11 cellular contexts compared by ENCODE assay signal in the genomic region with DNA sequence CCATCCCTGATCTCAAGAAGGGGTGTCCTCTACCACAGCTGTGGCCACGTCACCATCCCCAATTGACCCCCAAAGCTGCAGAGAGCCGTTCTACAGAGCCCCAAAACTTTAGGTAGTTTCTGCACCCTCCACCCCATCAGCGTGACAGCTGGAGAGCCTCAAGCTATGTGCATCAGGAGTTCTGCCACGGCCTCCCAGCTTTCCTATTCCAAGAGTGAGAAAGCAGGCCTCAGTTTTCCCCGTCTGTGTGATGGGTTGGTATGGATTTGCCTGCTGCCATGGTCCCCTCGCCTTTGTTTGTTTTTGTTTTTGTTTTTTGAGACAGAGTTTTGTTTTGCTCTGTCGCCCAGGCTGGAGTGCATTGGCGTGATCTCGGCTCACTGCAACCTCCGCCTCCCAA. TPM values are rescaled to one million over a fixed set of nuclear protein-coding genes. Genes with fewer than 3 reads are reported as not detected.
DNase-seq lines count a peak whose midpoint lies in the region; ATAC-seq and TF ChIP-seq lines count a peak whose summit lies in the region.
"Had no signal": no experiment of that assay in that cellular context is flagged by ENCODE, and none has a peak within 500 bp of the region (broad histone marks: within the 10 kb centered on the region; RNA-seq: fewer than 3 reads in every experiment).

No MANE protein-coding gene starts in this region.

- no peak overlapping the region for H3K9ac ChIP-seq in H9 (ENCODE audit: extremely low read depth, insufficient read length, low read length)

- H3K4me1 Mint-ChIP-seq in naive B cell (peaks cover 68 to 85% (median 78%) of the 10 kb centered on the region in 3 donors), H9 (peaks cover 14 to 33% of the 10 kb centered on the region in 2 experiments)

- H3K9me3 ChIP-seq in right cardiac atrium (ENCODE audit: control insufficient read depth, low read length) (no peaks in the 10 kb centered on the region), H9 (ENCODE audit: control insufficient read depth, low read depth, low read length) (no peaks in the 10 kb centered on the region)

- no peak overlapping the region for H3K23ac ChIP-seq in H9 (ENCODE audit: insufficient read length, low read depth, low read length)

- H2BK15ac ChIP-seq in H9 (ENCODE audit: low read depth, low read length) = no peak overlapping the region

- no peaks in the 10 kb centered on the region for H3K79me1 ChIP-seq in H9 (ENCODE audit: insufficient read depth, low read depth, low read length, poor library complexity, severe bottlenecking)

- H3K4me1 ChIP-seq in right cardiac atrium (ENCODE audit: control insufficient read depth, insufficient read depth, low read length) (peaks cover 25% of the 10 kb centered on the region), H9 (ENCODE audit: insufficient read depth, low read length) (no peaks in the 10 kb centered on the region)

- no peak overlapping the region for H3K18ac ChIP-seq in H9 (ENCODE audit: insufficient read length, low read depth, low read length)

- no peaks in the 10 kb centered on the region for H4K20me1 ChIP-seq in H9 (ENCODE audit: control insufficient read depth, insufficient read depth, insufficient read length)

- H4K91ac ChIP-seq in H9 (ENCODE audit: insufficient read length, low read depth, low read length) = no peak overlapping the region

- H3K27ac Mint-ChIP-seq in naive B cell (peak overlapping the region; percentile 93 to 100 (median 98)), H9 (no peak overlapping the region)

- H3K27me3 ChIP-seq in right cardiac atrium (ENCODE audit: control insufficient read depth, insufficient read depth) (no peaks in the 10 kb centered on the region), H9 (ENCODE audit: insufficient read depth, low read length) (peaks cover 46% of the 10 kb centered on the region)

- H3K36me3 Mint-ChIP-seq in naive B cell = no peaks in the 10 kb centered on the region
- H3K36me3 Mint-ChIP-seq in H9 (ENCODE audit: insufficient read depth in 1 of 3, low read depth in 3 of 3) = no peaks in the 10 kb centered on the region; a peak in 1 of 7 replicates

- no peaks in the 10 kb centered on the region for H3K79me2 ChIP-seq in H9 (ENCODE audit: insufficient read depth, low read length)

- H3K27me3 Mint-ChIP-seq in naive B cell (no peaks in the 10 kb centered on the region), H9 (ENCODE audit: low read depth) (peaks cover 94% of the 10 kb centered on the region)

- no peak overlapping the region for H3T11ph ChIP-seq in H9 (ENCODE audit: low read length)

- no peak overlapping the region for H2BK120ac ChIP-seq in H9 (ENCODE audit: low read depth, low read length, poor library complexity, severe bottlenecking)

- ATAC-seq in right cardiac atrium = no peak
- ATAC-seq in Right ventricle myocardium superior (ENCODE audit: poor library complexity) = no peak
- ATAC-seq in naive B cell (ENCODE audit: low read depth in 2 of 2) = no peak
- ATAC-seq in HG03457 (IDR thresholded peaks at IDR 0.05; ENCODE audit: unreplicated experiment) = no peak
- ATAC-seq in HG02870 (IDR thresholded peaks at IDR 0.05; ENCODE audit: unreplicated experiment) = no peak
- ATAC-seq: activated CD4-positive, CD25-positive, alpha-beta regulatory T cell treated with anti-CD3 and anti-CD28 coated beads, Interleukin-2, amount 50 U/mL, for 24 hours had no signal

- no peak overlapping the region for H3K4me2 ChIP-seq in H9 (ENCODE audit: insufficient read depth, insufficient read length, low read length)

- H3K56ac ChIP-seq in H9 (ENCODE audit: insufficient read length, low read depth, low read length) = no peak overlapping the region

- H3K4me3 ChIP-seq in right cardiac atrium (ENCODE audit: low read length) = peak overlapping the region; percentile 99
- peak overlapping the region; percentile 70 to 78 for H3K4me3 ChIP-seq in cardiac fibroblast (replicated peaks in 1 of 2; ENCODE audit: low read depth in 2 of 2, low read length in 2 of 2)

- H2AK5ac ChIP-seq in H9 (ENCODE audit: insufficient read length, low read length) = no peak overlapping the region

- H4K5ac ChIP-seq in H9 (ENCODE audit: insufficient read length, low read depth, low read length) = no peak overlapping the region

- no peak overlapping the region for H2BK20ac ChIP-seq in H9 (ENCODE audit: low read depth, low read length, poor library complexity, severe bottlenecking)

- TF ChIP-seq CTCF in cardiac fibroblast (IDR thresholded peaks at IDR 0.05; ENCODE audit: low read depth, low read length) (no peak), H9 (conservative IDR thresholded peaks at IDR 0.05) (no peak)

- H3K9me3 Mint-ChIP-seq in naive B cell (no peaks in the 10 kb centered on the region), H9 (no peaks in the 10 kb centered on the region; a peak in 2 of 5 replicates)

- peak in 1 of 3 donors; percentile 18 for DNase-seq in right cardiac atrium
- no peak for DNase-seq in Right ventricle myocardium superior
- DNase-seq in cardiac fibroblast (ENCODE audit: low read depth in 2 of 2) = no peak
- no peak for DNase-seq in naive B cell
- DNase-seq in H9 = no peak
- no peak for DNase-seq in midbrain (lab: John Stamatoyannopoulos, UW)

- no peak overlapping the region for H2BK5ac ChIP-seq in H9 (ENCODE audit: insufficient read length, low read length)

- H3K23me2 ChIP-seq in H9 (ENCODE audit: insufficient read length, low read depth, low read length, poor library complexity, severe bottlenecking) = peaks cover 15% of the 10 kb centered on the region

- H3K4me3 Mint-ChIP-seq in naive B cell = peak overlapping the region; percentile 83 to 95 (median 88)
- peak overlapping the region in 1 of 2 experiments; percentile 79; a peak in 1 of 5 replicates for H3K4me3 Mint-ChIP-seq in H9

- H2AFZ ChIP-seq in H9 (ENCODE audit: low read length) = no peak overlapping the region

- WGBS in right cardiac atrium = 71% methylated on average over 10 of the region's 10 CpGs
- WGBS in H9 (ENCODE audit: extremely low coverage, insufficient read length, low lambda C conversion rate) = no CpG with 5 or more reads among the region's 10 CpGs

- no peak overlapping the region for H3K4ac ChIP-seq in H9 (ENCODE audit: low read depth, low read length)

- H4K8ac ChIP-seq in H9 (replicated peaks; ENCODE audit: insufficient read length, low read depth, low read length) = no peak overlapping the region

- H3K27ac ChIP-seq in right cardiac atrium (ENCODE audit: low read length) (peak overlapping the region; percentile 92), H9 (ENCODE audit: insufficient read length, low read depth, low read length) (no peak overlapping the region)

- H3K14ac ChIP-seq in H9 (ENCODE audit: insufficient read depth, low read length) = no peak overlapping the region

- no peak overlapping the region for H2BK12ac ChIP-seq in H9 (ENCODE audit: insufficient read length, low read depth, low read length)

- intact Hi-C loops in right cardiac atrium (cut with DNase I) (no loop called here), Right ventricle myocardium superior (cut with DNase I) (no loop called here)

RNA-seq across cellular contexts. Expression of a gene that starts 1.5 kb away (rescaled TPM):
- total RNA-seq in right cardiac atrium = 10 to 100 TPM; 14.9 to 39.4 (median 17.9) TPM
- polyA plus RNA-seq in right cardiac atrium = 25.8 TPM
- 14.6 TPM for total RNA-seq in Right ventricle myocardium superior
- 10 to 100 TPM in 5 of 6 donors, 1 to 10 TPM in 1; 8.2 to 17.4 (median 14.1) TPM for polyA plus RNA-seq in naive B cell (ENCODE audit: low read depth in 6 of 6)
- total RNA-seq in H9 (2021) = 1.2 and 2.2 TPM in 2 replicates

RNA-seq across cellular contexts. Expression of a gene that starts 27.7 kb away (rescaled TPM):
- not detected for total RNA-seq in right cardiac atrium
- polyA plus RNA-seq in right cardiac atrium = not detected
- not detected for total RNA-seq in Right ventricle myocardium superior
- not detected for polyA plus RNA-seq in naive B cell (ENCODE audit: low read depth in 6 of 6)
- 14.2 and 15.9 TPM in 2 replicates for total RNA-seq in H9 (2021)
- total RNA-seq: Daoy had no signal

RNA-seq across cellular contexts. Expression of a gene that starts 51.0 kb away (rescaled TPM):
- not detected for total RNA-seq in right cardiac atrium
- polyA plus RNA-seq in right cardiac atrium = not detected
- total RNA-seq in Right ventricle myocardium superior = not detected
- not detected for polyA plus RNA-seq in naive B cell (ENCODE audit: low read depth in 6 of 6)
- total RNA-seq in H9 (2021) = not detected in 2 replicates
- total RNA-seq: Daoy, H1 had no signal
- polyA plus RNA-seq: H1 had no signal

RNA-seq across cellular contexts. Expression of a gene that starts 58.9 kb away (rescaled TPM):
- total RNA-seq in right cardiac atrium (100 to 1,000 TPM in 1 of 4 donors, 10 to 100 TPM in 3; 69.9 to 130 (median 80.1) TPM), Right ventricle myocardium superior (86.2 TPM), H9 (2021) (73.0 and 78.5 TPM in 2 replicates)
- polyA plus RNA-seq in right cardiac atrium (107 TPM), naive B cell (ENCODE audit: low read depth in 6 of 6) (not detected)

Comparison
In these comparisons a context has a peak if more than half of its experiments do, and no peak if none do; other contexts are left out.
1. H3K27ac Mint-ChIP-seq: peak in naive B cell (6 of 6); none in H9 (0 of 3).
2. RNA of a gene that starts 27.7 kb away (total RNA-seq): 14.2 to 15.9 TPM in H9; not detected in right cardiac atrium and not detected in Right ventricle myocardium superior (single experiment); every median in the first group is over 10 times any median in the second.